Comparison of ENCODE assay signal across 25 cellular contexts in genomic region chr10:81116201-81116600, GRCh38.
DNase-seq lines count a peak whose midpoint lies in the region; ATAC-seq, FAIRE-seq and TF ChIP-seq lines count a peak whose summit lies in the region.
"Had no signal": no experiment of that assay in that cellular context is flagged by ENCODE, and none has a peak within 500 bp of the region (broad histone marks: within the 10 kb centered on the region; RNA-seq: fewer than 3 reads in every experiment).

No MANE protein-coding gene starts in this region.

- H3K4me1 ChIP-seq in left lung = no peaks in the 10 kb centered on the region
- H3K4me1 ChIP-seq in left ventricle myocardium inferior = no peaks in the 10 kb centered on the region
- H3K4me1 ChIP-seq: lower lobe of right lung had no signal

- no peaks in the 10 kb centered on the region for H3K27me3 ChIP-seq in bronchial epithelial cell (ENCODE audit: control insufficient read depth, insufficient read depth, low read length)
- no peaks in the 10 kb centered on the region for H3K27me3 ChIP-seq in left lung
- no peaks in the 10 kb centered on the region for H3K27me3 ChIP-seq in left ventricle myocardium inferior (ENCODE audit: low read depth)
- H3K27me3 ChIP-seq: hepatocyte, thyroid gland had no signal

- intact Hi-C loops in left lung (cut with DNase I) = no loop called here
- intact Hi-C loops in left ventricle myocardium inferior (cut with micrococcal nuclease) = no loop called here

- DNase-seq in M059J (ENCODE audit: low read depth) = peak; percentile 28
- peak; percentile 61 for DNase-seq in bronchial epithelial cell (ENCODE audit: low read depth)
- no peak for DNase-seq in left lung
- DNase-seq in left ventricle myocardium inferior = no peak
- no peak for DNase-seq in AG08396 (ENCODE audit: low spot score)
- DNase-seq: activated CD4-positive, alpha-beta T cell treated with anti-CD3 and anti-CD28 coated beads for 1 hour; activated gamma-delta T cell; activated naive CD8-positive, alpha-beta T cell treated with anti-CD3 and anti-CD28 coated beads, Interleukin-2, amount 50 U/mL, for 24 hours; erythroblast; foreskin fibroblast; GM23248; Karpas-422; lower lobe of right lung; NCI-H1092 treated with DMSO at 0.1 percent for 48 hours; NCI-H2029 treated with DMSO at 0.1 percent for 48 hours; NCI-H345; SHP77; stimulated activated naive CD8-positive, alpha-beta T cell treated with anti-CD3 and anti-CD28 coated beads, Interleukin-15, amount 100 ng/mL, for 72 hours; thyroid gland had no signal

- ATAC-seq in GM18858 (IDR thresholded peaks at IDR 0.05; ENCODE audit: unreplicated experiment) = peak; percentile 43
- peak; percentile 17 for ATAC-seq in left lung
- no peak for ATAC-seq in HG03139 (IDR thresholded peaks at IDR 0.05; ENCODE audit: unreplicated experiment)
- no peak for ATAC-seq in HG02588 (IDR thresholded peaks at IDR 0.05; ENCODE audit: unreplicated experiment)
- ATAC-seq: activated naive CD8-positive, alpha-beta T cell treated with anti-CD3 and anti-CD28 coated beads, Interleukin-2, amount 50 U/mL, for 24 hours; lower lobe of right lung; stimulated activated naive CD8-positive, alpha-beta T cell treated with anti-CD3 and anti-CD28 coated beads, Interleukin-15, amount 100 ng/mL, for 72 hours had no signal

- TF ChIP-seq CTCF in bronchial epithelial cell (IDR thresholded peaks at IDR 0.05; ENCODE audit: insufficient read depth, low read length, severe bottlenecking) (no peak), left lung (IDR thresholded peaks at IDR 0.05) (no peak), left ventricle myocardium inferior (IDR thresholded peaks at IDR 0.05; ENCODE audit: borderline replicate concordance) (no peak)

- H3K9me3 ChIP-seq in left lung (no peaks in the 10 kb centered on the region), left ventricle myocardium inferior (replicated peaks) (no peaks in the 10 kb centered on the region)
- H3K9me3 ChIP-seq: lower lobe of right lung, thyroid gland had no signal

- no peak for FAIRE-seq in bronchial epithelial cell (lab: Jason Lieb, UNC)
- FAIRE-seq: D721Med, TTC549 had no signal

- H3K27ac ChIP-seq in left lung (no peak overlapping the region), left ventricle myocardium inferior (replicated peaks) (no peak overlapping the region)
- H3K27ac ChIP-seq: GM23248, hepatocyte, lower lobe of right lung, thyroid gland had no signal

- H3K36me3 ChIP-seq in bronchial epithelial cell (ENCODE audit: control insufficient read depth, insufficient read depth, low read length) (no peaks in the 10 kb centered on the region), left lung (no peaks in the 10 kb centered on the region), left ventricle myocardium inferior (no peaks in the 10 kb centered on the region)
- H3K36me3 ChIP-seq: lower lobe of right lung, thyroid gland had no signal

- H3K4me3 ChIP-seq in bronchial epithelial cell (ENCODE audit: low read depth, low read length) (no peak overlapping the region), left lung (no peak overlapping the region), left ventricle myocardium inferior (no peak overlapping the region)
- H3K4me3 ChIP-seq: GM23248, hepatocyte, lower lobe of right lung, thyroid gland had no signal

Comparison
In these comparisons a context has a peak if more than half of its experiments do, and no peak if none do; other contexts are left out.
1. ATAC-seq: peak in GM18858 (single experiment) and left lung (single experiment); none in HG03139 (single experiment) and HG02588 (single experiment).
2. DNase-seq: peak in M059J (single experiment) and bronchial epithelial cell (single experiment); none in left lung (0 of 2), left ventricle myocardium inferior (single experiment) and AG08396 (single experiment).